Comparison of ENCODE assay signal across 8 cellular contexts in genomic region chr6:85669735-85670194, GRCh38. TPM values are rescaled to one million over a fixed set of nuclear protein-coding genes. Genes with fewer than 3 reads are reported as not detected.
DNase-seq lines count a peak whose midpoint lies in the region; ATAC-seq, FAIRE-seq and TF ChIP-seq lines count a peak whose summit lies in the region.

No MANE protein-coding gene starts in this region.

- peak overlapping the region; percentile 52 for H3K27ac ChIP-seq in cardiac muscle cell

- no peak for ATAC-seq in Right ventricle myocardium inferior
- peak; percentile 96 for ATAC-seq in HG03045 (IDR thresholded peaks at IDR 0.05; ENCODE audit: unreplicated experiment)
- ATAC-seq in naive thymus-derived CD8-positive, alpha-beta T cell = peak; percentile 94 to 96

- no peak overlapping the region for H3K4me3 ChIP-seq in cardiac muscle cell

- H3K27me3 Mint-ChIP-seq in activated naive CD8-positive, alpha-beta T cell = no peaks in the 10 kb centered on the region
- H3K27me3 Mint-ChIP-seq in naive thymus-derived CD8-positive, alpha-beta T cell = no peaks in the 10 kb centered on the region
- H3K27me3 Mint-ChIP-seq in progenitor cell of endocrine pancreas = no peaks in the 10 kb centered on the region

- H3K9me3 Mint-ChIP-seq in activated naive CD8-positive, alpha-beta T cell (ENCODE audit: low read depth) = no peaks in the 10 kb centered on the region
- no peaks in the 10 kb centered on the region for H3K9me3 Mint-ChIP-seq in naive thymus-derived CD8-positive, alpha-beta T cell
- no peaks in the 10 kb centered on the region for H3K9me3 Mint-ChIP-seq in progenitor cell of endocrine pancreas (ENCODE audit: low read depth)

- TF ChIP-seq CTCF in cardiac muscle cell (IDR thresholded peaks at IDR 0.05; ENCODE audit: low read depth, low read length) (no peak), progenitor cell of endocrine pancreas (IDR thresholded peaks at IDR 0.05; ENCODE audit: unreplicated experiment) (no peak)

- DNase-seq in cardiac muscle cell (ENCODE audit: low read depth in 1 of 2, low spot score in 1 of 2) (peak in 1 of 2 donors; percentile 36), Right ventricle myocardium inferior (ENCODE audit: missing footprints) (no peak), RKO (ENCODE audit: low spot score) (peak; percentile 47), progenitor cell of endocrine pancreas (ENCODE audit: low spot score, unreplicated experiment) (no peak), frontal cortex (ENCODE audit: low spot score in 2 of 2) (no peak)
- peak in 8 of 10 donors; percentile 8 to 69 (median 34) for DNase-seq in naive thymus-derived CD8-positive, alpha-beta T cell

- no peaks in the 10 kb centered on the region for H3K4me1 ChIP-seq in cardiac muscle cell (ENCODE audit: low read depth)

- FAIRE-seq in frontal cortex (lab: Jason Lieb, UNC) = no peak

- peaks cover 8% of the 10 kb centered on the region for H3K36me3 ChIP-seq in cardiac muscle cell

- intact Hi-C loops in Right ventricle myocardium inferior (cut with DNase I) = no loop called here

- POLR2A ChIA-PET in naive thymus-derived CD8-positive, alpha-beta T cell (lab: Charles Lee) = interaction anchor here (0.6 to 4.9 kb wide), 9 partner anchors 9 to 189 kb away, joined by 3 to 104 read pairs (median 6); partner anchors contain the start of genes SNX14 and SYNCRIP

- peaks cover 61% of the 10 kb centered on the region for H3K4me1 Mint-ChIP-seq in activated naive CD8-positive, alpha-beta T cell (ENCODE audit: low read depth)
- H3K4me1 Mint-ChIP-seq in naive thymus-derived CD8-positive, alpha-beta T cell = peaks cover 28 to 61% (median 56%) of the 10 kb centered on the region in 4 donors
- H3K4me1 Mint-ChIP-seq in progenitor cell of endocrine pancreas (ENCODE audit: low read depth) = peaks cover under 1% of the 10 kb centered on the region

- H3K36me3 Mint-ChIP-seq in activated naive CD8-positive, alpha-beta T cell = peaks cover 15% of the 10 kb centered on the region
- peaks cover 6 to 32% (median 16%) of the 10 kb centered on the region in 3 donors for H3K36me3 Mint-ChIP-seq in naive thymus-derived CD8-positive, alpha-beta T cell
- H3K36me3 Mint-ChIP-seq in progenitor cell of endocrine pancreas (ENCODE audit: insufficient read depth) = peaks cover 14% of the 10 kb centered on the region

- no peaks in the 10 kb centered on the region for H3K9me3 ChIP-seq in cardiac muscle cell (ENCODE audit: low read depth)

- H3K27me3 ChIP-seq in cardiac muscle cell = no peaks in the 10 kb centered on the region

- H3K4me3 Mint-ChIP-seq in activated naive CD8-positive, alpha-beta T cell = peak overlapping the region; percentile 77
- peak overlapping the region; percentile 45 to 83 (median 61) for H3K4me3 Mint-ChIP-seq in naive thymus-derived CD8-positive, alpha-beta T cell
- H3K4me3 Mint-ChIP-seq in progenitor cell of endocrine pancreas (ENCODE audit: low read depth) = no peak overlapping the region

- H3K27ac Mint-ChIP-seq in activated naive CD8-positive, alpha-beta T cell = peak overlapping the region; percentile 93
- H3K27ac Mint-ChIP-seq in naive thymus-derived CD8-positive, alpha-beta T cell = peak overlapping the region; percentile 38 to 97 (median 94)
- no peak overlapping the region for H3K27ac Mint-ChIP-seq in progenitor cell of endocrine pancreas

RNA-seq across cellular contexts. Expression of gene SYNCRIP, which starts 27.1 kb away (rescaled TPM):
- total RNA-seq in cardiac muscle cell = 28.5 and 40.7 TPM in 2 replicates
- 45.9 and 48.8 TPM in 2 replicates for polyA plus RNA-seq in cardiac muscle cell
- 53.0 TPM for total RNA-seq in Right ventricle myocardium inferior
- total RNA-seq in naive thymus-derived CD8-positive, alpha-beta T cell = 100 to 1,000 TPM in 1 of 2 experiments, 10 to 100 TPM in 1; 95.1 to 103 TPM
- 10 to 100 TPM; 68.6 to 80.9 (median 70.7) TPM for polyA plus RNA-seq in naive thymus-derived CD8-positive, alpha-beta T cell
- total RNA-seq in progenitor cell of endocrine pancreas = 127 and 136 TPM in 2 replicates
- total RNA-seq in frontal cortex = 88.5 TPM

Comparison
In these comparisons a context has a peak if more than half of its experiments do, and no peak if none do; other contexts are left out.
1. DNase-seq: peak in RKO (single experiment) and naive thymus-derived CD8-positive, alpha-beta T cell (8 of 10); none in Right ventricle myocardium inferior (single experiment), progenitor cell of endocrine pancreas (single experiment) and frontal cortex (0 of 2).